In genomic region chr6:56549014-56549413, GRCh38 we compare ENCODE assay signal across 8 cellular contexts.
A peak's percentile ranks its signal among the peaks of the same experiment; 100 is the strongest.
DNase-seq lines count a peak whose midpoint lies in the region; TF ChIP-seq lines count a peak whose summit lies in the region.

No MANE protein-coding gene starts in this region.

- in situ Hi-C loops in GM13976 (cut with MboI; ENCODE audit: low sequenced_read_pairs, unreplicated experiment) = no loop called here

- H3K27ac ChIP-seq in neural progenitor cell = peak overlapping the region; percentile 41

- H3K4me3 ChIP-seq in BJ (ENCODE audit: low read depth, low read length) (no peak overlapping the region), LNCaP clone FGC (ENCODE audit: low read depth, low read length) (no peak overlapping the region), neural progenitor cell (peak overlapping the region; percentile 4)

- H3K9me3 Mint-ChIP-seq in neural progenitor cell = no peaks in the 10 kb centered on the region

- H3K9ac ChIP-seq in neural progenitor cell = no peak overlapping the region

- H3K36me3 Mint-ChIP-seq in neural progenitor cell = peaks cover 14% of the 10 kb centered on the region

- H3K9me3 ChIP-seq in neural progenitor cell (ENCODE audit: low read depth) = no peaks in the 10 kb centered on the region

- peaks cover 10% of the 10 kb centered on the region for H3F3A ChIP-seq in neural progenitor cell (ENCODE audit: low read depth)

- H3K27ac Mint-ChIP-seq in neural progenitor cell = no peak overlapping the region

- DNase-seq in BJ (ENCODE audit: low read depth) (no peak), LNCaP clone FGC (ENCODE audit: low read depth) (no peak), dermis blood vessel endothelial cell (peak; percentile 60), neural progenitor cell (ENCODE audit: low spot score) (peak; percentile 66), CD1c-positive myeloid dendritic cell (ENCODE audit: extremely low spot score) (no peak), foreskin melanocyte (no peak), NCI-H510A (lab: John Stamatoyannopoulos, UW) (no peak), GM13976 (ENCODE audit: low spot score) (no peak)

- CTCF ChIA-PET in BJ (lab: Yijun Ruan, JAX) = interaction anchor here (0.8 to 1.6 kb wide), 10 partner anchors 9 to 235 kb away, joined by 3 to 6 read pairs (median 4); no protein-coding TSS in a partner anchor

- no peak overlapping the region for H3K4me3 Mint-ChIP-seq in neural progenitor cell

- TF ChIP-seq CTCF in BJ (IDR thresholded peaks at IDR 0.05; ENCODE audit: insufficient read depth, low read depth, low read length) (peak; percentile 32), LNCaP clone FGC (IDR thresholded peaks at IDR 0.05; ENCODE audit: control insufficient read depth, extremely low read depth, insufficient read depth) (peak; percentile 44), neural progenitor cell (IDR thresholded peaks at IDR 0.05) (no peak), GM13976 (IDR thresholded peaks at IDR 0.05; ENCODE audit: borderline replicate concordance, control extremely low read depth, extremely low read depth, insufficient read depth, missing control alignments) (no peak)

- peaks cover 34% of the 10 kb centered on the region for H3K4me1 Mint-ChIP-seq in neural progenitor cell

- no peak overlapping the region for H2AFZ ChIP-seq in neural progenitor cell (replicated peaks)

- no peaks in the 10 kb centered on the region for H3K27me3 ChIP-seq in BJ (ENCODE audit: control insufficient read depth, insufficient read depth, low read length)
- H3K27me3 ChIP-seq in neural progenitor cell = no peaks in the 10 kb centered on the region

- peaks cover 68% of the 10 kb centered on the region for H3K79me2 ChIP-seq in neural progenitor cell (ENCODE audit: low read depth)

- H3K27me3 Mint-ChIP-seq in neural progenitor cell (ENCODE audit: insufficient read depth, low read depth) = no peaks in the 10 kb centered on the region

- peaks cover 25% of the 10 kb centered on the region for H3K4me1 ChIP-seq in neural progenitor cell

- H3K4me2 ChIP-seq in neural progenitor cell = peak overlapping the region; percentile 42

- 0 out of 2 replicates have a peak, but pooled peaks cover 1% of the 10 kb centered on the region for H3K36me3 ChIP-seq in BJ (ENCODE audit: control insufficient read depth, insufficient read depth, low read length)
- H3K36me3 ChIP-seq in neural progenitor cell = peaks cover 15% of the 10 kb centered on the region

- H4K20me1 ChIP-seq in neural progenitor cell (ENCODE audit: low read depth) = peaks cover 36% of the 10 kb centered on the region

- POLR2A ChIA-PET in BJ (lab: Charles Lee) = no interaction called here

Comparison
In these comparisons a context has a peak if more than half of its experiments do, and no peak if none do; other contexts are left out.
1. DNase-seq: peak in dermis blood vessel endothelial cell (single experiment) and neural progenitor cell (single experiment); none in BJ (single experiment), LNCaP clone FGC (single experiment), CD1c-positive myeloid dendritic cell (single experiment), foreskin melanocyte (single experiment), NCI-H510A (single experiment) and GM13976 (single experiment).
2. CTCF ChIP-seq: peak in BJ (single experiment) and LNCaP clone FGC (single experiment); none in neural progenitor cell (single experiment) and GM13976 (single experiment).